10 cellular contexts compared by ENCODE assay signal in genomic region chr22:50398698-50399648, GRCh38. TPM values are rescaled to one million over a fixed set of nuclear protein-coding genes. Genes with fewer than 3 reads are reported as not detected.
DNase-seq lines count a peak whose midpoint lies in the region; ATAC-seq and TF ChIP-seq lines count a peak whose summit lies in the region.
"Had no signal": no experiment of that assay in that cellular context is flagged by ENCODE, and none has a peak within 500 bp of the region (broad histone marks: within the 10 kb centered on the region; RNA-seq: fewer than 3 reads in every experiment).

No MANE protein-coding gene starts in this region.

- peaks cover 6 to 49% of the 10 kb centered on the region in 2 donors for H3K4me1 ChIP-seq in left lung
- H3K4me1 ChIP-seq in thyroid gland = peaks cover 23 to 28% of the 10 kb centered on the region in 2 donors
- peaks cover 4% of the 10 kb centered on the region for H3K4me1 ChIP-seq in testis

- H3K4me3 ChIP-seq in left lung (no peak overlapping the region), thyroid gland (replicated peaks in 1 of 3) (no peak overlapping the region), testis (no peak overlapping the region)
- H3K4me3 ChIP-seq: MG63 had no signal

- no peaks in the 10 kb centered on the region for H3K9me3 ChIP-seq in left lung
- no peaks in the 10 kb centered on the region for H3K9me3 ChIP-seq in thyroid gland
- H3K9me3 ChIP-seq in testis = no peaks in the 10 kb centered on the region
- H3K9me3 ChIP-seq: MG63 had no signal

- H3K27me3 Mint-ChIP-seq in activated B cell treated with CpG ODN at 0.5 μM for 24 hours = no peaks in the 10 kb centered on the region
- H3K27me3 Mint-ChIP-seq: CD4-positive, alpha-beta memory T cell had no signal

- H3K27me3 ChIP-seq in left lung (no peaks in the 10 kb centered on the region), thyroid gland (no peaks in the 10 kb centered on the region), testis (no peaks in the 10 kb centered on the region)
- H3K27me3 ChIP-seq: MG63 had no signal

- WGBS in thyroid gland, 2 donors = 66 to 67% methylated on average over 17 of the region's 17 CpGs
- 78 to 81% methylated on average over 17 of the region's 17 CpGs for WGBS in testis, 2 donors

- TF ChIP-seq POLR2A in thyroid gland (IDR thresholded peaks at IDR 0.05) = no peak
- no peak for TF ChIP-seq POLR2A in testis (IDR thresholded peaks at IDR 0.05)

- no peaks in the 10 kb centered on the region for H3K36me3 Mint-ChIP-seq in activated naive CD4-positive, alpha-beta T cell treated with anti-CD3 and anti-CD28 coated beads, Interleukin-2, amount 50 U/mL, for 72 hours
- H3K36me3 Mint-ChIP-seq in activated B cell treated with CpG ODN at 0.5 μM for 24 hours (ENCODE audit: low read depth) = peaks cover 32% of the 10 kb centered on the region

- peak in 1 of 2 donors; percentile 26 for ATAC-seq in activated naive CD4-positive, alpha-beta T cell treated with anti-CD3 and anti-CD28 coated beads, Interleukin-2, amount 50 U/mL, for 72 hours
- no peak for ATAC-seq in activated B cell treated with CpG ODN at 0.5 μM for 24 hours (ENCODE audit: low read depth)
- ATAC-seq in left lung = peak; percentile 5
- ATAC-seq in GM18517 (IDR thresholded peaks at IDR 0.05; ENCODE audit: unreplicated experiment) = no peak

- H3K27ac Mint-ChIP-seq in activated naive CD4-positive, alpha-beta T cell treated with anti-CD3 and anti-CD28 coated beads, Interleukin-2, amount 50 U/mL, for 72 hours = peak overlapping the region; percentile 16 to 78
- peak overlapping the region; percentile 64 for H3K27ac Mint-ChIP-seq in activated B cell treated with CpG ODN at 0.5 μM for 24 hours

- peak overlapping the region; percentile 57 for H3K4me3 Mint-ChIP-seq in activated B cell treated with CpG ODN at 0.5 μM for 24 hours
- H3K4me3 Mint-ChIP-seq: CD4-positive, alpha-beta memory T cell had no signal

- no peak for TF ChIP-seq CTCF in activated B cell treated with CpG ODN at 0.5 μM for 24 hours (IDR thresholded peaks at IDR 0.05)
- TF ChIP-seq CTCF in left lung (IDR thresholded peaks at IDR 0.05) = no peak
- peak in 1 of 6 experiments; percentile 13 for TF ChIP-seq CTCF in thyroid gland (IDR thresholded peaks at IDR 0.05)
- TF ChIP-seq CTCF in testis (IDR thresholded peaks at IDR 0.05) = no peak

- H3K4me1 Mint-ChIP-seq in activated B cell treated with CpG ODN at 0.5 μM for 24 hours = peaks cover 49% of the 10 kb centered on the region

- POLR2A ChIA-PET in activated B cell treated with CpG ODN at 0.5 μM for 24 hours (lab: Charles Lee) = interaction anchor here (1.1 to 1.4 kb wide), 2 partner anchors 71 to 155 kb away, joined by 4 read pairs; no protein-coding TSS in a partner anchor

- CTCF ChIA-PET in activated B cell treated with CpG ODN at 0.5 μM for 24 hours (lab: Charles Lee) = interaction anchor here (1.4 to 2.0 kb wide), 2 partner anchors 99 to 127 kb away, joined by 6 to 12 read pairs; partner anchors contain the start of gene SCO2

- H3K36me3 ChIP-seq in left lung (peaks cover 0 to 30% of the 10 kb centered on the region in 2 donors), thyroid gland (peaks cover 3 to 4% of the 10 kb centered on the region in 2 donors), testis (ENCODE audit: low read depth, missing control alignments) (no peaks in the 10 kb centered on the region)

- no peaks in the 10 kb centered on the region for H3K9me3 Mint-ChIP-seq in activated naive CD4-positive, alpha-beta T cell treated with anti-CD3 and anti-CD28 coated beads, Interleukin-2, amount 50 U/mL, for 72 hours
- H3K9me3 Mint-ChIP-seq in activated B cell treated with CpG ODN at 0.5 μM for 24 hours = no peaks in the 10 kb centered on the region
- H3K9me3 Mint-ChIP-seq: CD4-positive, alpha-beta memory T cell had no signal

- H3K27ac ChIP-seq in left lung = peak overlapping the region; percentile 51 to 90
- peak overlapping the region; percentile 69 to 93 (median 78) for H3K27ac ChIP-seq in thyroid gland
- peak overlapping the region in 1 of 2 donors; percentile 43 for H3K27ac ChIP-seq in testis

- intact Hi-C loops in activated B cell treated with CpG ODN at 0.5 μM for 24 hours (cut with micrococcal nuclease) = loop anchor here (2.0 to 5.0 kb wide), 2 partner anchors 98 to 222 kb away; no protein-coding TSS in a partner anchor
- intact Hi-C loops in left lung (cut with DNase I) = no loop called here
- intact Hi-C loops in thyroid gland (cut with DNase I) = no loop called here
- intact Hi-C loops in testis (cut with DNase I; ENCODE audit: low total_unique reads) = no loop called here

- no peak for DNase-seq in activated naive CD4-positive, alpha-beta T cell treated with anti-CD3 and anti-CD28 coated beads, Interleukin-2, amount 50 U/mL, for 72 hours (ENCODE audit: low spot score in 2 of 2)
- no peak for DNase-seq in activated naive CD4-positive, alpha-beta T cell treated with Interleukin-2 at 50 U/mL for 16 hours
- DNase-seq in activated B cell treated with CpG ODN at 0.5 μM for 24 hours (no peak), left lung (peak in 1 of 2 donors; percentile 10), thyroid gland (peak; percentile 79 to 80), testis (no peak), GM19238 (ENCODE audit: insufficient read length, low spot score) (no peak)

RNA-seq across cellular contexts. Expression of gene PPP6R2, which starts 55.8 kb away (rescaled TPM):
- total RNA-seq in activated naive CD4-positive, alpha-beta T cell treated with anti-CD3 and anti-CD28 coated beads, Interleukin-2, amount 50 U/mL, for 72 hours = 10 to 100 TPM; 42.6 to 48.3 TPM
- total RNA-seq in activated B cell treated with CpG ODN at 0.5 μM for 24 hours = 64.0 and 77.3 TPM in 2 replicates
- total RNA-seq in left lung = 10 to 100 TPM; 41.5 to 53.0 TPM
- 100 to 1,000 TPM in 1 of 4 donors, 10 to 100 TPM in 3; 65.7 to 103 (median 74.0) TPM for total RNA-seq in thyroid gland
- 100 to 1,000 TPM; 138 to 142 TPM for total RNA-seq in testis
- polyA plus RNA-seq in testis (ENCODE audit: insufficient read depth, low read depth, low replicate concordance) = 123 TPM

Comparison
In these comparisons a context has a peak if more than half of its experiments do, and no peak if none do; other contexts are left out.
1. DNase-seq: peak in thyroid gland (2 of 2); none in activated naive CD4-positive, alpha-beta T cell treated with anti-CD3 and anti-CD28 coated beads, Interleukin-2, amount 50 U/mL, for 72 hours (0 of 2), activated naive CD4-positive, alpha-beta T cell treated with Interleukin-2 at 50 U/mL for 16 hours (single experiment), activated B cell treated with CpG ODN at 0.5 μM for 24 hours (single experiment), testis (single experiment) and GM19238 (single experiment).